Comparison of ENCODE assay signal across 8 cellular contexts in genomic region chr1:26786437-26787380, GRCh38. TPM values are rescaled to one million over a fixed set of nuclear protein-coding genes. Genes with fewer than 3 reads are reported as not detected.
DNase-seq lines count a peak whose midpoint lies in the region; ATAC-seq and TF ChIP-seq lines count a peak whose summit lies in the region.

No MANE protein-coding gene starts in this region.

- H2BK12ac ChIP-seq in H9 (ENCODE audit: insufficient read length, low read depth, low read length), result no peak overlapping the region

- no peaks in the 10 kb centered on the region; the same call in 1 of the 2 replicates for H3K79me2 ChIP-seq in H9 (ENCODE audit: insufficient read depth, low read length)

- H3K79me1 ChIP-seq in H9 (ENCODE audit: insufficient read depth, low read depth, low read length, poor library complexity, severe bottlenecking), result no peaks in the 10 kb centered on the region

- H3K9me3 Mint-ChIP-seq in CD8-positive, alpha-beta memory T cell, result peaks cover 0 to 2% (median 0%) of the 10 kb centered on the region in 5 donors
- no peaks in the 10 kb centered on the region for H3K9me3 Mint-ChIP-seq in H9

- no peak overlapping the region for H4K5ac ChIP-seq in H9 (ENCODE audit: insufficient read length, low read depth, low read length)

- CTCF ChIA-PET in CD8-positive, alpha-beta memory T cell (lab: Charles Lee), result interaction anchor here (0.6 to 6.2 kb wide), 18 partner anchors 9 to 286 kb away, joined by 3 to 203 read pairs (median 4); partner anchors contain the start of gene ARID1A

- H4K91ac ChIP-seq in H9 (ENCODE audit: insufficient read length, low read depth, low read length), result no peak overlapping the region

- no peak overlapping the region for H2BK120ac ChIP-seq in H9 (ENCODE audit: low read depth, low read length, poor library complexity, severe bottlenecking)

- H3K23me2 ChIP-seq in H9 (ENCODE audit: insufficient read length, low read depth, low read length, poor library complexity, severe bottlenecking), result peaks cover 10% of the 10 kb centered on the region

- H3K4me2 ChIP-seq in H9 (ENCODE audit: insufficient read depth, insufficient read length, low read length), result peak overlapping the region; percentile 85

- ATAC-seq in HG03571 (IDR thresholded peaks at IDR 0.05; ENCODE audit: unreplicated experiment) (no peak), HG02623 (IDR thresholded peaks at IDR 0.05; ENCODE audit: unreplicated experiment) (no peak)

- H4K20me1 ChIP-seq in H9 (ENCODE audit: control insufficient read depth, insufficient read depth, insufficient read length), result no peaks in the 10 kb centered on the region

- TF ChIP-seq CTCF in H9 (conservative IDR thresholded peaks at IDR 0.05), result no peak
- no peak for TF ChIP-seq CTCF in right atrium auricular region (IDR thresholded peaks at IDR 0.05)

- peaks cover 79 to 92% (median 87%) of the 10 kb centered on the region in 3 donors for H3K4me1 Mint-ChIP-seq in CD8-positive, alpha-beta memory T cell
- H3K4me1 Mint-ChIP-seq in H9, result peaks cover 52 to 59% of the 10 kb centered on the region in 2 experiments

- no peak overlapping the region for H2AK5ac ChIP-seq in H9 (ENCODE audit: insufficient read length, low read length)

- peak overlapping the region; percentile 90 to 100 (median 100) for H3K4me3 Mint-ChIP-seq in CD8-positive, alpha-beta memory T cell
- H3K4me3 Mint-ChIP-seq in H9, result peak overlapping the region; percentile 92 to 95

- peak in 1 of 5 donors; percentile 25 for DNase-seq in CD8-positive, alpha-beta memory T cell
- DNase-seq in H9 (peak; percentile 69), amniotic epithelial cell (ENCODE audit: low read depth) (peak; percentile 97), right atrium auricular region (ENCODE audit: low spot score) (peak; percentile 81), posterior vena cava (ENCODE audit: low spot score) (peak; percentile 91)

- WGBS in H9 (ENCODE audit: extremely low coverage, insufficient read length, low lambda C conversion rate), result no CpG with 5 or more reads among the region's 12 CpGs

- no peak overlapping the region for H3T11ph ChIP-seq in H9 (ENCODE audit: low read length)

- H3K23ac ChIP-seq in H9 (ENCODE audit: insufficient read length, low read depth, low read length), result no peak overlapping the region

- peaks cover 69% of the 10 kb centered on the region for H3K4me1 ChIP-seq in CD8-positive, alpha-beta memory T cell (ENCODE audit: insufficient read depth, low read length)
- H3K4me1 ChIP-seq in H9 (ENCODE audit: insufficient read depth, low read length), result peaks cover 5% of the 10 kb centered on the region; the same call in 1 of the 2 replicates
- peaks cover 0 to 76% of the 10 kb centered on the region in 2 donors for H3K4me1 ChIP-seq in right atrium auricular region

- H3K9ac ChIP-seq in H9 (ENCODE audit: extremely low read depth, insufficient read length, low read length), result peak overlapping the region; percentile 13

- peak overlapping the region; percentile 55; the same call in 1 of the 2 replicates for H3K14ac ChIP-seq in H9 (ENCODE audit: insufficient read depth, low read length)

- intact Hi-C loops in posterior vena cava (cut with DNase I), result loop anchor here (5.0 kb wide), 2 partner anchors 89 to 94 kb away; partner anchors contain the start of gene ARID1A (in 1 of the 2)

- H3K4me3 ChIP-seq in CD8-positive, alpha-beta memory T cell (ENCODE audit: low read length), result peak overlapping the region; percentile 92
- H3K4me3 ChIP-seq in right atrium auricular region, result peak overlapping the region; percentile 56 to 68

- H3K27ac ChIP-seq in CD8-positive, alpha-beta memory T cell (ENCODE audit: low read depth, low read length), result peak overlapping the region; percentile 88
- H3K27ac ChIP-seq in H9 (ENCODE audit: insufficient read length, low read depth, low read length) (no peak overlapping the region), right atrium auricular region (peak overlapping the region; percentile 99 to 100)

- no peak overlapping the region for H2BK20ac ChIP-seq in H9 (ENCODE audit: low read depth, low read length, poor library complexity, severe bottlenecking)

- H2BK5ac ChIP-seq in H9 (ENCODE audit: insufficient read length, low read length), result no peak overlapping the region

- no peak overlapping the region for H4K8ac ChIP-seq in H9 (replicated peaks; ENCODE audit: insufficient read length, low read depth, low read length)

- H3K18ac ChIP-seq in H9 (ENCODE audit: insufficient read length, low read depth, low read length), result no peak overlapping the region

- peaks cover 0 to 5% of the 10 kb centered on the region in 2 donors for H3K27me3 Mint-ChIP-seq in CD8-positive, alpha-beta memory T cell
- no peaks in the 10 kb centered on the region; the same call in 1 of the 2 replicates for H3K27me3 Mint-ChIP-seq in H9 (ENCODE audit: low read depth)

- no peak overlapping the region for H2BK15ac ChIP-seq in H9 (ENCODE audit: low read depth, low read length)

- peaks cover 0 to 35% (median 0%) of the 10 kb centered on the region in 3 donors for H3K36me3 Mint-ChIP-seq in CD8-positive, alpha-beta memory T cell
- peaks cover 0 to 16% (median 11%) of the 10 kb centered on the region in 3 experiments; a peak in 5 of 7 replicates for H3K36me3 Mint-ChIP-seq in H9 (ENCODE audit: insufficient read depth in 1 of 3, low read depth in 3 of 3)

- peaks cover 8% of the 10 kb centered on the region for H3K36me3 ChIP-seq in CD8-positive, alpha-beta memory T cell (ENCODE audit: insufficient read depth, low read length)
- no peaks in the 10 kb centered on the region for H3K36me3 ChIP-seq in right atrium auricular region

- H3K56ac ChIP-seq in H9 (ENCODE audit: insufficient read length, low read depth, low read length), result no peak overlapping the region

- H3K4ac ChIP-seq in H9 (ENCODE audit: low read depth, low read length), result no peak overlapping the region

- POLR2A ChIA-PET in CD8-positive, alpha-beta memory T cell (lab: Charles Lee), result interaction anchor here (0.5 to 6.2 kb wide), 10 partner anchors 10 to 315 kb away, joined by 3 to 86 read pairs (median 6); partner anchors contain the start of genes ARID1A and HMGN2

- peak overlapping the region; percentile 100 for H3K27ac Mint-ChIP-seq in CD8-positive, alpha-beta memory T cell
- H3K27ac Mint-ChIP-seq in H9, result peak overlapping the region; percentile 98 to 99 (median 98)

- no peaks in the 10 kb centered on the region for H3K9me3 ChIP-seq in CD8-positive, alpha-beta memory T cell (ENCODE audit: low read length)
- H3K9me3 ChIP-seq in H9 (ENCODE audit: control insufficient read depth, low read depth, low read length) (no peaks in the 10 kb centered on the region), right atrium auricular region (no peaks in the 10 kb centered on the region)

- no peak overlapping the region for H2AFZ ChIP-seq in H9 (ENCODE audit: low read length)

- no peaks in the 10 kb centered on the region for H3K27me3 ChIP-seq in CD8-positive, alpha-beta memory T cell (ENCODE audit: insufficient read depth, low read length, poor library complexity, severe bottlenecking)
- H3K27me3 ChIP-seq in H9 (ENCODE audit: insufficient read depth, low read length) (no peaks in the 10 kb centered on the region), right atrium auricular region (no peaks in the 10 kb centered on the region)

TF ChIP-seq in PFSK-1, 5 proteins besides CTCF, POLR2A, EP300 and RAD21:
- no peak for TF ChIP-seq SIN3A (IDR thresholded peaks at IDR 0.05; ENCODE audit: borderline replicate concordance, insufficient read depth, low read length)
- TF ChIP-seq POLR2AphosphoS5 (IDR thresholded peaks at IDR 0.05; ENCODE audit: low read depth, low read length), result peak; percentile 79
- peak; percentile 15; the same call in 1 of the 2 replicates for TF ChIP-seq TAF1 (IDR thresholded peaks at IDR 0.05; ENCODE audit: borderline replicate concordance, insufficient read depth, low read length)

RNA-seq across cellular contexts. Expression of gene PIGV, which starts 1.0 kb away (rescaled TPM):
- total RNA-seq in CD8-positive, alpha-beta memory T cell, result 10 to 100 TPM; 23.6 to 24.9 TPM
- 19.1 TPM for polyA plus RNA-seq in CD8-positive, alpha-beta memory T cell
- total RNA-seq in H9 (2021) (7.0 and 7.5 TPM in 2 replicates), right atrium auricular region (10 to 100 TPM in 1 of 2 donors, 1 to 10 TPM in 1; 6.4 to 13.8 TPM), posterior vena cava (1 to 10 TPM; 6.3 to 7.9 TPM)
- polyA plus RNA-seq in PFSK-1 (2012; ENCODE audit: insufficient read length, low read depth), result 3.0 TPM

RNA-seq across cellular contexts. Expression of gene ZDHHC18, which starts 39.8 kb away (rescaled TPM):
- 10 to 100 TPM; 61.5 to 66.0 TPM for total RNA-seq in CD8-positive, alpha-beta memory T cell
- 21.7 TPM for polyA plus RNA-seq in CD8-positive, alpha-beta memory T cell
- 33.1 and 38.9 TPM in 2 replicates for total RNA-seq in H9 (2021)
- 30.6 TPM for polyA plus RNA-seq in PFSK-1 (2012; ENCODE audit: insufficient read length, low read depth)
- 10 to 100 TPM; 19.8 to 22.5 TPM for total RNA-seq in right atrium auricular region
- total RNA-seq in posterior vena cava, result 10 to 100 TPM; 17.4 to 17.7 TPM
